In genomic region chr3:12622335-12622734, GRCh38 we compare ENCODE assay signal across 1 cellular context.
TF ChIP-seq lines count a peak whose summit lies in the region.

No MANE protein-coding gene starts in this region.

TF ChIP-seq in HepG2, 621 proteins besides CTCF, POLR2A, EP300 and RAD21 (continued from another document):
- TF ChIP-seq ZNF644 (CRISPR knock-in tag; IDR thresholded peaks at IDR 0.05; ENCODE audit: low read depth) (no peak), ZNF652 (CRISPR knock-in tag; IDR thresholded peaks at IDR 0.05; ENCODE audit: borderline replicate concordance, low read depth) (peak; percentile 60; the same call in 1 of the 2 replicates), ZNF607 (CRISPR knock-in tag; IDR thresholded peaks at IDR 0.05; ENCODE audit: borderline replicate concordance) (no peak), IKZF4 (CRISPR knock-in tag; IDR thresholded peaks at IDR 0.05; ENCODE audit: borderline replicate concordance, low read depth, not compliant biosample characterization) (no peak), ATF4 (CRISPR knock-in tag; IDR thresholded peaks at IDR 0.05) (no peak), ZNF7 (CRISPR knock-in tag; IDR thresholded peaks at IDR 0.05) (no peak)
